Comparison of ENCODE assay signal across 8 cellular contexts in genomic region chr19:55640043-55640576, GRCh38. TPM values are rescaled to one million over a fixed set of nuclear protein-coding genes. Genes with fewer than 3 reads are reported as not detected.
A peak's percentile ranks its signal among the peaks of the same experiment; 100 is the strongest.
DNase-seq lines count a peak whose midpoint lies in the region; ATAC-seq, FAIRE-seq and TF ChIP-seq lines count a peak whose summit lies in the region.

No MANE protein-coding gene starts in this region.

- peak overlapping the region; percentile 67 for H3K9ac ChIP-seq in HUES6 (ENCODE audit: low read length)

- peaks cover 8% of the 10 kb centered on the region for H3K36me3 ChIP-seq in HUES6 (ENCODE audit: control insufficient read depth, insufficient read depth, low read length)
- peaks cover 12% of the 10 kb centered on the region for H3K36me3 ChIP-seq in WERI-Rb-1
- H3K36me3 ChIP-seq in kidney epithelial cell (ENCODE audit: control insufficient read depth, insufficient read depth, low read length) = no peaks in the 10 kb centered on the region

- TF ChIP-seq CTCF in D721Med (IDR thresholded peaks at IDR 0.05; ENCODE audit: insufficient read depth, missing control alignments) (peak; percentile 61), WERI-Rb-1 (IDR thresholded peaks at IDR 0.05; ENCODE audit: low read depth, low read length) (0 out of 2 replicates have a peak, but pooled peaks have one; percentile 3), cardiac fibroblast (IDR thresholded peaks at IDR 0.05; ENCODE audit: low read depth, low read length) (peak; percentile 25), kidney epithelial cell (IDR thresholded peaks at IDR 0.05; ENCODE audit: insufficient read depth, low read length, poor library complexity, severe bottlenecking) (peak; percentile 52)

- DNase-seq in D721Med (ENCODE audit: insufficient read length, low spot score) = no peak
- no peak for DNase-seq in WERI-Rb-1
- DNase-seq in cardiac fibroblast (ENCODE audit: low read depth in 2 of 2) = peak; percentile 57 to 77
- no peak for DNase-seq in kidney epithelial cell (ENCODE audit: low read depth)
- peak; percentile 67 to 74 for DNase-seq in stimulated activated CD4-positive, alpha-beta T cell treated with anti-CD3 and anti-CD28 coated beads, Interleukin-2, amount 100 ng/mL, for 24 hours
- no peak for DNase-seq in SIG-M5 (lab: John Stamatoyannopoulos, UW)

- ATAC-seq in GM18868 (IDR thresholded peaks at IDR 0.05; ENCODE audit: unreplicated experiment) = no peak

- peak overlapping the region; percentile 72; the same call in 1 of the 2 replicates for H3K27ac ChIP-seq in HUES6 (ENCODE audit: low read depth, low read length)
- peak overlapping the region; percentile 92 for H3K27ac ChIP-seq in WERI-Rb-1

- FAIRE-seq in D721Med (lab: Jason Lieb, UNC) = no peak

- H3K4me3 ChIP-seq in HUES6 (ENCODE audit: low read depth, low read length) (peak overlapping the region; percentile 91), WERI-Rb-1 (ENCODE audit: low read depth, low read length) (peak overlapping the region; percentile 87), cardiac fibroblast (replicated peaks in 1 of 2; ENCODE audit: low read depth in 2 of 2, low read length in 2 of 2) (peak overlapping the region; percentile 81 to 88), kidney epithelial cell (ENCODE audit: low read depth, low read length) (peak overlapping the region; percentile 68)

- peaks cover 19% of the 10 kb centered on the region for H3K4me1 ChIP-seq in HUES6 (ENCODE audit: control insufficient read depth, insufficient read depth, low read length)

- no peaks in the 10 kb centered on the region for H3K27me3 ChIP-seq in HUES6 (ENCODE audit: control insufficient read depth, insufficient read depth, low read length)
- H3K27me3 ChIP-seq in WERI-Rb-1 (ENCODE audit: insufficient read depth, low read depth, severe bottlenecking) = no peaks in the 10 kb centered on the region
- H3K27me3 ChIP-seq in kidney epithelial cell (ENCODE audit: control insufficient read depth, insufficient read depth, low read length) = no peaks in the 10 kb centered on the region

- no peaks in the 10 kb centered on the region for H3K9me3 ChIP-seq in HUES6 (ENCODE audit: control insufficient read depth, insufficient read depth, low read depth, low read length)
- no peaks in the 10 kb centered on the region for H3K9me3 ChIP-seq in WERI-Rb-1 (ENCODE audit: severe bottlenecking)

RNA-seq across cellular contexts. Expression of gene ZNF580, which starts 0.7 kb away (rescaled TPM):
- total RNA-seq in kidney epithelial cell = 10.1 and 10.4 TPM in 2 replicates

RNA-seq across cellular contexts. Expression of gene ZNF581, which starts 3.3 kb away (rescaled TPM):
- 36.9 and 41.8 TPM in 2 replicates for total RNA-seq in kidney epithelial cell

RNA-seq across cellular contexts. Expression of gene CCDC106, which starts 7.9 kb away (rescaled TPM):
- total RNA-seq in kidney epithelial cell = 12.0 and 12.2 TPM in 2 replicates

RNA-seq across cellular contexts. Expression of gene U2AF2, which starts 14.7 kb away (rescaled TPM):
- total RNA-seq in kidney epithelial cell = 153 and 164 TPM in 2 replicates

RNA-seq across cellular contexts. Expression of gene ZNF784, which starts 15.7 kb away (rescaled TPM):
- 3.6 and 6.3 TPM in 2 replicates for total RNA-seq in kidney epithelial cell

Comparison
In these comparisons a context has a peak if more than half of its experiments do, and no peak if none do; other contexts are left out.
1. DNase-seq: peak in cardiac fibroblast (2 of 2) and stimulated activated CD4-positive, alpha-beta T cell treated with anti-CD3 and anti-CD28 coated beads, Interleukin-2, amount 100 ng/mL, for 24 hours (2 of 2); none in D721Med (single experiment), WERI-Rb-1 (single experiment), kidney epithelial cell (single experiment) and SIG-M5 (single experiment).
2. CTCF ChIP-seq: peak in every context shown above with its lines; median percentile 61 in D721Med; 52 in kidney epithelial cell; 25 in cardiac fibroblast; 3 in WERI-Rb-1.
3. Peak in every context shown above with its lines, with median percentiles within 50 percentile points of each other: H3K4me3 ChIP-seq.